In the genomic region with DNA sequence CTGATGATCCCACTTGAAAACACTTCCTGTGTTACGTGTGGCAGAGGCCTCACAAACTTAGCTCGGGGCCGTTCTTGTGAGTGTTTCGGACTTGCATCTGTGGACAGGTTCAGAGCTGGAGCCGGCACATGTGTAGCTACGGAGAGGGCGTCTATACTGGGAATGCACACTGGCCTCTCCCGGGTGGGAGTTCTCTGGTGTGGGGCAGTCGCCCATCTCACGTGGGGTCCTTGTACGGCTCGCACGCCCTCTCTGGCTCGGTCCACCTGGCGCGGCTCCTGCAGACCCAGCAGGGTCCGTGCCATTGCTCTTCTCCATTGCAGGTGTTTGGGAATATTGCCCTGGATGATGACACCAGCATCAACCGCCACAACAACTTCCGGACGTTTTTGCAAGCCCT, we compare ENCODE assay signal across 15 cellular contexts.
"Had no signal": no experiment of that assay in that cellular context is flagged by ENCODE, and none has a peak within 500 bp of the region (broad histone marks: within the 10 kb centered on the region; RNA-seq: fewer than 3 reads in every experiment).

No MANE protein-coding gene starts in this region.

- H3K27ac Mint-ChIP-seq: activated naive CD8-positive, alpha-beta T cell treated with anti-CD3 and anti-CD28 coated beads, Interleukin-2, amount 10 ng/mL, durations not matched to agents 7 days and 5 days; brain; stimulated activated memory B cell treated with anti-CD40 and anti-IgM and Interleukin-4, amounts not matched to agents 10 μg/mL and 1 μg/mL and 100 μg/mL, for 72 hours; T-cell had no signal

- H3K27ac ChIP-seq: lower lobe of right lung, tibial nerve had no signal

- H3K4me1 Mint-ChIP-seq: activated naive CD8-positive, alpha-beta T cell treated with anti-CD3 and anti-CD28 coated beads, Interleukin-2, amount 10 ng/mL, durations not matched to agents 7 days and 5 days; brain; central memory CD8-positive, alpha-beta T cell; stimulated activated memory B cell treated with anti-CD40 and anti-IgM and Interleukin-4, amounts not matched to agents 10 μg/mL and 1 μg/mL and 100 μg/mL, for 72 hours; T-cell had no signal

- H3K4me1 ChIP-seq: lower lobe of right lung, tibial nerve had no signal

- H3K36me3 Mint-ChIP-seq: activated naive CD8-positive, alpha-beta T cell treated with anti-CD3 and anti-CD28 coated beads, Interleukin-2, amount 10 ng/mL, durations not matched to agents 7 days and 5 days; stimulated activated memory B cell treated with anti-CD40 and anti-IgM and Interleukin-4, amounts not matched to agents 10 μg/mL and 1 μg/mL and 100 μg/mL, for 72 hours; T-cell had no signal

- H3K9me3 ChIP-seq: lower lobe of right lung, tibial nerve had no signal

- H3K4me3 Mint-ChIP-seq: activated naive CD8-positive, alpha-beta T cell treated with anti-CD3 and anti-CD28 coated beads, Interleukin-2, amount 10 ng/mL, durations not matched to agents 7 days and 5 days; brain; central memory CD8-positive, alpha-beta T cell; stimulated activated memory B cell treated with anti-CD40 and anti-IgM and Interleukin-4, amounts not matched to agents 10 μg/mL and 1 μg/mL and 100 μg/mL, for 72 hours; T-cell had no signal

- ATAC-seq: lower lobe of right lung; stimulated activated memory B cell treated with anti-CD40 and anti-IgM and Interleukin-4, amounts not matched to agents 10 μg/mL and 1 μg/mL and 100 μg/mL, for 72 hours; T-cell had no signal

- H3K36me3 ChIP-seq: lower lobe of right lung, tibial nerve had no signal

- H3K27me3 ChIP-seq: tibial nerve had no signal

- H3K4me3 ChIP-seq: lower lobe of right lung, tibial nerve had no signal

- H3K9me3 Mint-ChIP-seq: activated naive CD8-positive, alpha-beta T cell treated with anti-CD3 and anti-CD28 coated beads, Interleukin-2, amount 10 ng/mL, durations not matched to agents 7 days and 5 days; brain; central memory CD8-positive, alpha-beta T cell; stimulated activated memory B cell treated with anti-CD40 and anti-IgM and Interleukin-4, amounts not matched to agents 10 μg/mL and 1 μg/mL and 100 μg/mL, for 72 hours; T-cell had no signal

- DNase-seq: activated CD4-positive, CD25-positive, alpha-beta regulatory T cell treated with anti-CD3 and anti-CD28 coated beads, Interleukin-2, amount 50 U/mL, for 72 hours; activated naive CD4-positive, alpha-beta T cell; activated naive CD8-positive, alpha-beta T cell treated with anti-CD3 and anti-CD28 coated beads, Interleukin-2, amount 10 ng/mL, durations not matched to agents 7 days and 5 days; cortex of kidney; effector memory CD4-positive, alpha-beta T cell; foreskin melanocyte; lower lobe of right lung; midbrain; stimulated activated CD4-positive, alpha-beta T cell treated with anti-CD3 and anti-CD28 coated beads, Interleukin-2, amount 100 ng/mL, for 48 hours; T-helper 9 cell had no signal
